Comparison of ENCODE assay signal across 1 cellular context in the genomic region with DNA sequence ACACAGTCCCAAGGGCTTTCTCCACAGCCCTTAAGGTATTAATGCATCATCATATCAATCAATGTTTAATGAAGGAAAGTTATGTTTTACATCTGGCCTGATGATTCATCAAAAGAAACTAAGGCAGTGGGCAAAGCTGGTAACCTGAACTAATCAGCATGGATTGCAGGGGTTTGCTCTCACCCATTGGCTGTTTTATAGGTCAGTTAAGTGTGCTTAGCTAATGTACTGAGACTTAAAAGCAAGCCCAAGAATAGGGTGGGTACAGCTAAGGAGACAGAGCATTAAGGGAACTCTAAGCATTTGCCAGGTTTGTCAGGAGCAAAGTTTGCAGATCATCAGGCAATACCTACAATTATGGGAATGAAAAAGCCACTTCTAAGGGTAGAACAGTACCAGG.
TF ChIP-seq lines count a peak whose summit lies in the region.

No MANE protein-coding gene starts in this region.

TF ChIP-seq in GM23338, 12 proteins besides CTCF, POLR2A, EP300 and RAD21 (continued from another document):
- TF ChIP-seq ZNF462 (CRISPR knock-in tag; IDR thresholded peaks at IDR 0.05) (no peak), JUNB (IDR thresholded peaks at IDR 0.05; ENCODE audit: unreplicated experiment) (no peak), CREB1 (CRISPR knock-in tag; IDR thresholded peaks at IDR 0.05; ENCODE audit: low read depth) (no peak), NANOG (IDR thresholded peaks at IDR 0.05; ENCODE audit: borderline replicate concordance) (no peak), ZNF331 (CRISPR knock-in tag; IDR thresholded peaks at IDR 0.05; ENCODE audit: low read depth) (no peak)
TF ChIP-seq in GM23338: peak in this region for 0.
